In genomic region chr21:33259995-33260394, GRCh38 we compare ENCODE assay signal across 14 cellular contexts. TPM values are rescaled to one million over a fixed set of nuclear protein-coding genes. Genes with fewer than 3 reads are reported as not detected.
DNase-seq lines count a peak whose midpoint lies in the region; ATAC-seq and TF ChIP-seq lines count a peak whose summit lies in the region.
"Had no signal": no experiment of that assay in that cellular context is flagged by ENCODE, and none has a peak within 500 bp of the region (broad histone marks: within the 10 kb centered on the region; RNA-seq: fewer than 3 reads in every experiment).

No MANE protein-coding gene starts in this region.

- H3K4me3 ChIP-seq in CD4-positive, CD25-positive, alpha-beta regulatory T cell (ENCODE audit: low read depth, low read length), result peak overlapping the region; percentile 21
- H3K4me3 ChIP-seq in mucosa of descending colon, result no peak overlapping the region
- H3K4me3 ChIP-seq: gastroesophageal sphincter had no signal

- H3K9me3 ChIP-seq in CD4-positive, CD25-positive, alpha-beta regulatory T cell (ENCODE audit: control insufficient read depth in 2 of 2, low read length in 2 of 2), result no peaks in the 10 kb centered on the region
- H3K9me3 ChIP-seq in mucosa of descending colon, result no peaks in the 10 kb centered on the region
- H3K9me3 ChIP-seq: gastroesophageal sphincter had no signal

- no peaks in the 10 kb centered on the region for H3K27me3 Mint-ChIP-seq in CD4-positive, CD25-positive, alpha-beta regulatory T cell
- no peaks in the 10 kb centered on the region for H3K27me3 Mint-ChIP-seq in IgD-negative memory B cell
- no peaks in the 10 kb centered on the region for H3K27me3 Mint-ChIP-seq in activated naive CD8-positive, alpha-beta T cell
- H3K27me3 Mint-ChIP-seq: type B pancreatic cell had no signal

- H3K9me3 Mint-ChIP-seq in CD4-positive, CD25-positive, alpha-beta regulatory T cell, result peaks cover 0 to 4% (median 0%) of the 10 kb centered on the region in 7 donors
- no peaks in the 10 kb centered on the region for H3K9me3 Mint-ChIP-seq in IgD-negative memory B cell
- peaks cover 5% of the 10 kb centered on the region for H3K9me3 Mint-ChIP-seq in activated naive CD8-positive, alpha-beta T cell (ENCODE audit: low read depth)

- intact Hi-C loops in mucosa of descending colon (cut with DNase I, micrococcal nuclease) (no loop called here), left cardiac atrium (cut with DNase I) (no loop called here)

- TF ChIP-seq CTCF in mucosa of descending colon (IDR thresholded peaks at IDR 0.05) (no peak), omental fat pad (IDR thresholded peaks at IDR 0.05) (no peak)

- H3K27me3 ChIP-seq in CD4-positive, CD25-positive, alpha-beta regulatory T cell (ENCODE audit: control insufficient read depth, insufficient read depth, low read length), result no peaks in the 10 kb centered on the region
- H3K27me3 ChIP-seq: gastroesophageal sphincter had no signal

- peaks cover 67% of the 10 kb centered on the region for H3K36me3 ChIP-seq in CD4-positive, CD25-positive, alpha-beta regulatory T cell (ENCODE audit: control insufficient read depth, insufficient read depth, low read length)
- no peaks in the 10 kb centered on the region for H3K36me3 ChIP-seq in mucosa of descending colon (ENCODE audit: low read depth)

- ATAC-seq in CD4-positive, CD25-positive, alpha-beta regulatory T cell (ENCODE audit: low read depth in 2 of 2), result peak in 1 of 2 donors; percentile 32
- ATAC-seq in mucosa of descending colon, result peak; percentile 12
- no peak for ATAC-seq in GM18502 (IDR thresholded peaks at IDR 0.05; ENCODE audit: poor library complexity, unreplicated experiment)
- no peak for ATAC-seq in left cardiac atrium
- ATAC-seq in omental fat pad (ENCODE audit: low FRiP score), result no peak
- ATAC-seq: gastroesophageal sphincter had no signal

- H3K4me3 Mint-ChIP-seq in CD4-positive, CD25-positive, alpha-beta regulatory T cell, result peak overlapping the region in 3 of 4 donors; percentile 53 to 80 (median 57)
- peak overlapping the region in 1 of 4 donors; percentile 29 for H3K4me3 Mint-ChIP-seq in IgD-negative memory B cell
- H3K4me3 Mint-ChIP-seq in activated naive CD8-positive, alpha-beta T cell, result peak overlapping the region; percentile 7
- H3K4me3 Mint-ChIP-seq: type B pancreatic cell had no signal

- H3K27ac Mint-ChIP-seq in CD4-positive, CD25-positive, alpha-beta regulatory T cell, result peak overlapping the region; percentile 54 to 74 (median 56)
- peak overlapping the region; percentile 65 to 76 (median 68) for H3K27ac Mint-ChIP-seq in IgD-negative memory B cell
- H3K27ac Mint-ChIP-seq in activated naive CD8-positive, alpha-beta T cell, result peak overlapping the region; percentile 87
- H3K27ac Mint-ChIP-seq: type B pancreatic cell had no signal

- DNase-seq in CD4-positive, CD25-positive, alpha-beta regulatory T cell, result peak in 1 of 3 donors; percentile 22
- DNase-seq in mucosa of descending colon, result peak in 1 of 3 donors; percentile 28
- DNase-seq in stimulated activated CD4-positive, alpha-beta T cell treated with anti-CD3 and anti-CD28 coated beads, Interleukin-15, amount 100 ng/mL, for 24 hours, result no peak
- no peak for DNase-seq in left cardiac atrium
- no peak for DNase-seq in omental fat pad (ENCODE audit: low spot score)
- DNase-seq: cerebellar nuclear complex, Kasumi-1, NCI-H774 had no signal

- H3K4me1 ChIP-seq in CD4-positive, CD25-positive, alpha-beta regulatory T cell (ENCODE audit: control insufficient read depth, insufficient read depth, low read length, poor library complexity, severe bottlenecking), result peaks cover 31% of the 10 kb centered on the region
- no peaks in the 10 kb centered on the region for H3K4me1 ChIP-seq in mucosa of descending colon (ENCODE audit: low read depth)
- H3K4me1 ChIP-seq: gastroesophageal sphincter had no signal

- peaks cover 31 to 88% (median 52%) of the 10 kb centered on the region in 4 donors for H3K4me1 Mint-ChIP-seq in CD4-positive, CD25-positive, alpha-beta regulatory T cell
- peaks cover 8 to 14% (median 14%) of the 10 kb centered on the region in 3 donors for H3K4me1 Mint-ChIP-seq in IgD-negative memory B cell
- H3K4me1 Mint-ChIP-seq in activated naive CD8-positive, alpha-beta T cell (ENCODE audit: low read depth), result peaks cover 66% of the 10 kb centered on the region

- H3K27ac ChIP-seq in CD4-positive, CD25-positive, alpha-beta regulatory T cell (ENCODE audit: insufficient read depth, low read length, poor library complexity, severe bottlenecking), result peak overlapping the region; percentile 60
- H3K27ac ChIP-seq: C4-2B, gastroesophageal sphincter had no signal

- peaks cover 48% of the 10 kb centered on the region for H3K36me3 Mint-ChIP-seq in CD4-positive, CD25-positive, alpha-beta regulatory T cell
- H3K36me3 Mint-ChIP-seq in IgD-negative memory B cell, result peaks cover 8% of the 10 kb centered on the region
- peaks cover 21% of the 10 kb centered on the region for H3K36me3 Mint-ChIP-seq in activated naive CD8-positive, alpha-beta T cell

RNA-seq across cellular contexts. Expression of gene IL10RB, which starts 6.2 kb away (rescaled TPM):
- total RNA-seq in CD4-positive, CD25-positive, alpha-beta regulatory T cell, result 30.9 TPM
- polyA plus RNA-seq in CD4-positive, CD25-positive, alpha-beta regulatory T cell, result 100 to 1,000 TPM in 1 of 4 donors, 10 to 100 TPM in 3; 72.3 to 105 (median 84.9) TPM
- 56.6 TPM for polyA plus RNA-seq in IgD-negative memory B cell
- total RNA-seq in mucosa of descending colon (100 to 1,000 TPM in 1 of 3 donors, 10 to 100 TPM in 2; 45.3 to 100 (median 77.0) TPM), left cardiac atrium (10 to 100 TPM; 14.9 to 16.7 TPM), omental fat pad (10 to 100 TPM; 33.5 to 58.3 (median 39.1) TPM)

RNA-seq across cellular contexts. Expression of gene IFNAR2, which starts 30.3 kb away (rescaled TPM):
- 56.9 TPM for total RNA-seq in CD4-positive, CD25-positive, alpha-beta regulatory T cell
- polyA plus RNA-seq in CD4-positive, CD25-positive, alpha-beta regulatory T cell, result 100 to 1,000 TPM; 110 to 121 (median 111) TPM
- 57.2 TPM for polyA plus RNA-seq in IgD-negative memory B cell
- total RNA-seq in mucosa of descending colon (10 to 100 TPM; 11.9 to 20.5 (median 18.2) TPM), left cardiac atrium (10 to 100 TPM; 14.6 to 26.8 TPM), omental fat pad (10 to 100 TPM; 13.5 to 32.9 (median 26.2) TPM)
